16 cellular contexts compared by ENCODE assay signal in the genomic region with DNA sequence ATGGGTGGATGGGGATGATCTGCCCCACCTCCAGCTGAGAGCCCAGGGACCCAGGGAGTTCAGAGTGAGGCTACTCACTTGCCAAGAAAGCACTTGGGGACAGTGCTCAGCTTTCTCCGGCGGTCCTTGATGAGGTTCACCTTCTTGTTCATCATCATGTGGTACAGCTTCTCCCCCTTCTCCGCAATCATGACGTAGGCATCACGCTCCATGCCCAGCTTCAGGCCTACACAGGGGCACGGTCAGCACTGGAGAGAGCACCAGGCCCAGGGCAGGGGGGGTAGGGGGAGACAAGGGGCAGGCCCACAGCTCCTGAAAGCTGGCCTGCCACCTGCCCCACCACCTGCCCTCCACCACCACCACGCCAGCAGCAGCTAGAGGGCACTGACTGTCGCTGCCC.
DNase-seq lines count a peak whose midpoint lies in the region; ATAC-seq, FAIRE-seq and TF ChIP-seq lines count a peak whose summit lies in the region.
"Had no signal": no experiment of that assay in that cellular context is flagged by ENCODE, and none has a peak within 500 bp of the region (broad histone marks: within the 10 kb centered on the region; RNA-seq: fewer than 3 reads in every experiment).

No MANE protein-coding gene starts in this region.

- H3K27ac Mint-ChIP-seq in activated CD8-positive, alpha-beta T cell treated with anti-CD3 and anti-CD28 coated beads for 36 hours: peak overlapping the region; percentile 44
- H3K27ac Mint-ChIP-seq in immature natural killer cell: peak overlapping the region; percentile 72 to 90 (median 86)
- H3K27ac Mint-ChIP-seq in stimulated activated memory B cell treated with anti-CD40 and anti-IgM and Interleukin-4, amounts not matched to agents 10 μg/mL and 1 μg/mL and 100 μg/mL, for 72 hours: peak overlapping the region; percentile 1

- 80 to 94% methylated on average over 4 of the region's 8 CpGs for WGBS in esophagus squamous epithelium, 2 donors

- intact Hi-C loops in activated CD8-positive, alpha-beta T cell treated with anti-CD3 and anti-CD28 coated beads for 36 hours (cut with micrococcal nuclease): no loop called here
- intact Hi-C loops in esophagus squamous epithelium (cut with DNase I): no loop called here

- no peak overlapping the region for H3K4me3 Mint-ChIP-seq in activated CD8-positive, alpha-beta T cell treated with anti-CD3 and anti-CD28 coated beads for 36 hours
- H3K4me3 Mint-ChIP-seq in immature natural killer cell: peak overlapping the region; percentile 21 to 78 (median 61)
- H3K4me3 Mint-ChIP-seq in stimulated activated memory B cell treated with anti-CD40 and anti-IgM and Interleukin-4, amounts not matched to agents 10 μg/mL and 1 μg/mL and 100 μg/mL, for 72 hours: no peak overlapping the region
- H3K4me3 Mint-ChIP-seq: CD4-positive, CD25-positive, alpha-beta regulatory T cell had no signal

- H3K27me3 Mint-ChIP-seq in activated CD8-positive, alpha-beta T cell treated with anti-CD3 and anti-CD28 coated beads for 36 hours: no peaks in the 10 kb centered on the region
- H3K27me3 Mint-ChIP-seq in immature natural killer cell (ENCODE audit: low read depth in 3 of 3): peaks cover 12 to 63% (median 42%) of the 10 kb centered on the region in 3 donors
- H3K27me3 Mint-ChIP-seq in stimulated activated memory B cell treated with anti-CD40 and anti-IgM and Interleukin-4, amounts not matched to agents 10 μg/mL and 1 μg/mL and 100 μg/mL, for 72 hours: no peaks in the 10 kb centered on the region
- H3K27me3 Mint-ChIP-seq: CD4-positive, CD25-positive, alpha-beta regulatory T cell had no signal

- H3K27ac ChIP-seq in esophagus squamous epithelium: no peak overlapping the region
- H3K27ac ChIP-seq: PC-9, SJCRH30 had no signal

- in situ Hi-C loops in GM13976 (cut with MboI; ENCODE audit: low sequenced_read_pairs, unreplicated experiment): no loop called here

- no peak for ATAC-seq in activated CD8-positive, alpha-beta T cell treated with anti-CD3 and anti-CD28 coated beads for 36 hours
- ATAC-seq in stimulated activated memory B cell treated with anti-CD40 and anti-IgM and Interleukin-4, amounts not matched to agents 10 μg/mL and 1 μg/mL and 100 μg/mL, for 72 hours: no peak

- POLR2A ChIA-PET in activated CD8-positive, alpha-beta T cell treated with anti-CD3 and anti-CD28 coated beads for 36 hours (lab: Charles Lee): no interaction called here

- FAIRE-seq in HTR-8/SVneo (lab: Jason Lieb, UNC): peak; percentile 65

- peaks cover 28% of the 10 kb centered on the region for H3K4me1 Mint-ChIP-seq in activated CD8-positive, alpha-beta T cell treated with anti-CD3 and anti-CD28 coated beads for 36 hours (ENCODE audit: low read depth)
- peaks cover 91 to 95% of the 10 kb centered on the region in 2 donors for H3K4me1 Mint-ChIP-seq in immature natural killer cell
- peaks cover 17% of the 10 kb centered on the region for H3K4me1 Mint-ChIP-seq in stimulated activated memory B cell treated with anti-CD40 and anti-IgM and Interleukin-4, amounts not matched to agents 10 μg/mL and 1 μg/mL and 100 μg/mL, for 72 hours

- no peak for DNase-seq in HTR-8/SVneo (ENCODE audit: insufficient read length, low spot score)
- no peak for DNase-seq in activated CD8-positive, alpha-beta T cell treated with anti-CD3 and anti-CD28 coated beads for 36 hours
- DNase-seq in immature natural killer cell: no peak
- no peak for DNase-seq in GM13976 (ENCODE audit: low spot score)
- DNase-seq in esophagus squamous epithelium (lab: John Stamatoyannopoulos, UW): no peak
- no peak for DNase-seq in HT-29 (ENCODE audit: low spot score)
- DNase-seq: CD4-positive, CD25-positive, alpha-beta regulatory T cell; H7; KBM-7; NCI-H1436 treated with DMSO at 0.1 percent for 48 hours; NCI-H2029 treated with DMSO at 0.1 percent for 48 hours; NCI-H510A treated with DMSO at 0.1 percent for 48 hours; NCI-H82; PC-9; SJCRH30 had no signal

- H3K27me3 ChIP-seq in esophagus squamous epithelium: peaks cover 0 to 12% (median 0%) of the 10 kb centered on the region in 4 donors
- H3K27me3 ChIP-seq: SJCRH30 had no signal

- no peak overlapping the region for H3K4me3 ChIP-seq in esophagus squamous epithelium
- H3K4me3 ChIP-seq: PC-9, SJCRH30 had no signal

- no peaks in the 10 kb centered on the region for H3K9me3 ChIP-seq in esophagus squamous epithelium
- H3K9me3 ChIP-seq: SJCRH30 had no signal

- H3K36me3 Mint-ChIP-seq in activated CD8-positive, alpha-beta T cell treated with anti-CD3 and anti-CD28 coated beads for 36 hours (ENCODE audit: low read depth): peaks cover 48% of the 10 kb centered on the region
- peaks cover 21 to 64% (median 32%) of the 10 kb centered on the region in 3 donors for H3K36me3 Mint-ChIP-seq in immature natural killer cell
- H3K36me3 Mint-ChIP-seq in stimulated activated memory B cell treated with anti-CD40 and anti-IgM and Interleukin-4, amounts not matched to agents 10 μg/mL and 1 μg/mL and 100 μg/mL, for 72 hours: peaks cover 74% of the 10 kb centered on the region

- peaks cover 9 to 51% (median 11%) of the 10 kb centered on the region in 3 donors for H3K4me1 ChIP-seq in esophagus squamous epithelium

- peaks cover 0 to 17% (median 0%) of the 10 kb centered on the region in 3 donors for H3K36me3 ChIP-seq in esophagus squamous epithelium

- CTCF ChIA-PET in activated CD8-positive, alpha-beta T cell treated with anti-CD3 and anti-CD28 coated beads for 36 hours (lab: Charles Lee): interaction anchor here (1.6 kb wide), 1 partner anchor 31 kb away, joined by 6 read pairs; no protein-coding TSS in a partner anchor

- TF ChIP-seq CTCF in activated CD8-positive, alpha-beta T cell treated with anti-CD3 and anti-CD28 coated beads for 36 hours (IDR thresholded peaks at IDR 0.05): no peak
- no peak for TF ChIP-seq CTCF in GM13976 (IDR thresholded peaks at IDR 0.05; ENCODE audit: borderline replicate concordance, control extremely low read depth, extremely low read depth, insufficient read depth, missing control alignments)
- TF ChIP-seq CTCF in esophagus squamous epithelium (IDR thresholded peaks at IDR 0.05): no peak

- TF ChIP-seq POLR2A in esophagus squamous epithelium (IDR thresholded peaks at IDR 0.05): no peak

- no peaks in the 10 kb centered on the region for H3K9me3 Mint-ChIP-seq in activated CD8-positive, alpha-beta T cell treated with anti-CD3 and anti-CD28 coated beads for 36 hours
- H3K9me3 Mint-ChIP-seq in immature natural killer cell: no peaks in the 10 kb centered on the region
- H3K9me3 Mint-ChIP-seq in stimulated activated memory B cell treated with anti-CD40 and anti-IgM and Interleukin-4, amounts not matched to agents 10 μg/mL and 1 μg/mL and 100 μg/mL, for 72 hours: no peaks in the 10 kb centered on the region

Comparison
In these comparisons a context has a peak if more than half of its experiments do, and no peak if none do; other contexts are left out.
1. H3K27ac Mint-ChIP-seq: peak in every context shown above with its lines; median percentile 86 in immature natural killer cell; 44 in activated CD8-positive, alpha-beta T cell treated with anti-CD3 and anti-CD28 coated beads for 36 hours; 1 in stimulated activated memory B cell treated with anti-CD40 and anti-IgM and Interleukin-4, amounts not matched to agents 10 μg/mL and 1 μg/mL and 100 μg/mL, for 72 hours.
2. H3K4me3 Mint-ChIP-seq: peak in immature natural killer cell (5 of 5); none in activated CD8-positive, alpha-beta T cell treated with anti-CD3 and anti-CD28 coated beads for 36 hours (single experiment) and stimulated activated memory B cell treated with anti-CD40 and anti-IgM and Interleukin-4, amounts not matched to agents 10 μg/mL and 1 μg/mL and 100 μg/mL, for 72 hours (single experiment).